10 cellular contexts compared by ENCODE assay signal in the genomic region with DNA sequence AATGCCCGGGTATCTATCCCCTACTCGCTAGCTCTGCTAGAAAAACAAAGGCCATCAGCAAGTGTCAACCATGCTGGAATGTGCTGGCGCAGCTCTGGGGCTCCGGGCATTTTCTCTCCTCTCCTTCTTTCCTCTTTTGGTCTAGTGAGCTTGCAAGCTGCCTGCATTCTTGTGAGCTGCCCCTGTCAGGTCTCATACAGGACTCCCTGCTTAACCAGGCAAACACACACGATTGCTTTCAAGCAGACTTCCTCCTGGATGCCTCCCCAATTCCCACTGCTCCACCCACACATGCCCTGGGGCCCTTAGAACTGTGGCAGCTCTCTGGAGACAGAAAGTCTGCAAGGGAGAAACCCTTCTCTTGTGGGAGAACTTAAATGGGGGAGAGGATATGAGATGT. TPM values are rescaled to one million over a fixed set of nuclear protein-coding genes. Genes with fewer than 3 reads are reported as not detected.
A peak's percentile ranks its signal among the peaks of the same experiment; 100 is the strongest.
DNase-seq lines count a peak whose midpoint lies in the region; ATAC-seq and TF ChIP-seq lines count a peak whose summit lies in the region.
"Had no signal": no experiment of that assay in that cellular context is flagged by ENCODE, and none has a peak within 500 bp of the region (broad histone marks: within the 10 kb centered on the region; RNA-seq: fewer than 3 reads in every experiment).

No MANE protein-coding gene starts in this region.

- H3K9me3 Mint-ChIP-seq in activated CD4-positive, alpha-beta memory T cell treated with anti-CD3 and anti-CD28 coated beads, Interleukin-2, amount 10 ng/mL, durations not matched to agents 7 days and 5 days: no peaks in the 10 kb centered on the region
- H3K9me3 Mint-ChIP-seq: activated naive CD4-positive, alpha-beta T cell treated with anti-CD3 and anti-CD28 coated beads, Interleukin-2, amount 10 ng/mL, durations not matched to agents 7 days and 5 days had no signal

- H3K4me1 ChIP-seq in HUES48 (ENCODE audit: control insufficient read depth, insufficient read depth, low read length) (peaks cover 9% of the 10 kb centered on the region), left lung (peaks cover 0 to 25% of the 10 kb centered on the region in 2 donors), tibial artery (peaks cover 0 to 11% (median 4%) of the 10 kb centered on the region in 4 donors)

- in situ Hi-C loops in T47D (cut with HindIII; ENCODE audit: low pct_unique_long_range_greater_than_20kb, low sequenced_read_pairs): no loop called here

- DNase-seq in AG09319 (ENCODE audit: extremely low read depth, low read depth): peak; percentile 16
- DNase-seq in T47D (ENCODE audit: low read depth in 1 of 2, low spot score in 1 of 2): peak; percentile 55 to 83
- peak in 1 of 2 donors; percentile 35 for DNase-seq in left lung
- no peak for DNase-seq in activated CD4-positive, alpha-beta memory T cell treated with anti-CD3 and anti-CD28 coated beads, Interleukin-2, amount 10 ng/mL, durations not matched to agents 7 days and 5 days
- DNase-seq in GDM1 (lab: John Stamatoyannopoulos, UW): no peak
- DNase-seq in tibial artery: no peak
- DNase-seq: activated naive CD4-positive, alpha-beta T cell treated with anti-CD3 and anti-CD28 coated beads, Interleukin-2, amount 10 ng/mL, durations not matched to agents 7 days and 5 days; DMS79 had no signal

- H3K36me3 Mint-ChIP-seq in activated CD4-positive, alpha-beta memory T cell treated with anti-CD3 and anti-CD28 coated beads, Interleukin-2, amount 10 ng/mL, durations not matched to agents 7 days and 5 days (ENCODE audit: low read depth): no peaks in the 10 kb centered on the region
- H3K36me3 Mint-ChIP-seq: activated naive CD4-positive, alpha-beta T cell treated with anti-CD3 and anti-CD28 coated beads, Interleukin-2, amount 10 ng/mL, durations not matched to agents 7 days and 5 days had no signal

- H3K36me3 ChIP-seq in HUES48 (ENCODE audit: control insufficient read depth, insufficient read depth, low read length): no peaks in the 10 kb centered on the region
- no peaks in the 10 kb centered on the region for H3K36me3 ChIP-seq in left lung
- no peaks in the 10 kb centered on the region for H3K36me3 ChIP-seq in tibial artery

- H3K9me3 ChIP-seq in HUES48 (ENCODE audit: control insufficient read depth, insufficient read depth, low read length) (no peaks in the 10 kb centered on the region), left lung (no peaks in the 10 kb centered on the region), tibial artery (no peaks in the 10 kb centered on the region)

- no peaks in the 10 kb centered on the region for H3K27me3 ChIP-seq in HUES48 (ENCODE audit: control insufficient read depth, insufficient read depth, low read length)
- no peaks in the 10 kb centered on the region for H3K27me3 ChIP-seq in left lung
- no peaks in the 10 kb centered on the region for H3K27me3 ChIP-seq in tibial artery

- TF ChIP-seq CTCF in AG09319 (IDR thresholded peaks at IDR 0.05; ENCODE audit: low read depth, low read length) (no peak), left lung (IDR thresholded peaks at IDR 0.05) (no peak), tibial artery (IDR thresholded peaks at IDR 0.05) (no peak)

- H3K4me1 Mint-ChIP-seq in activated CD4-positive, alpha-beta memory T cell treated with anti-CD3 and anti-CD28 coated beads, Interleukin-2, amount 10 ng/mL, durations not matched to agents 7 days and 5 days: no peaks in the 10 kb centered on the region
- H3K4me1 Mint-ChIP-seq: activated naive CD4-positive, alpha-beta T cell treated with anti-CD3 and anti-CD28 coated beads, Interleukin-2, amount 10 ng/mL, durations not matched to agents 7 days and 5 days had no signal

- intact Hi-C loops in left lung (cut with DNase I): no loop called here
- intact Hi-C loops in tibial artery (cut with DNase I; ENCODE audit: low total_unique reads): no loop called here

- no peak overlapping the region for H3K9ac ChIP-seq in HUES48 (ENCODE audit: low read depth, low read length)

- peak overlapping the region; percentile 76 for H3K27ac ChIP-seq in HUES48 (ENCODE audit: low read depth, low read length)
- no peak overlapping the region for H3K27ac ChIP-seq in left lung
- H3K27ac ChIP-seq in tibial artery: peak overlapping the region in 1 of 2 donors; percentile 20

- peak; percentile 62 for ATAC-seq in left lung
- ATAC-seq in GM19351 (IDR thresholded peaks at IDR 0.05; ENCODE audit: unreplicated experiment): no peak

- peaks cover 6% of the 10 kb centered on the region for H3K27me3 Mint-ChIP-seq in activated CD4-positive, alpha-beta memory T cell treated with anti-CD3 and anti-CD28 coated beads, Interleukin-2, amount 10 ng/mL, durations not matched to agents 7 days and 5 days

- H3K27ac Mint-ChIP-seq in activated CD4-positive, alpha-beta memory T cell treated with anti-CD3 and anti-CD28 coated beads, Interleukin-2, amount 10 ng/mL, durations not matched to agents 7 days and 5 days: no peak overlapping the region
- H3K27ac Mint-ChIP-seq: activated naive CD4-positive, alpha-beta T cell treated with anti-CD3 and anti-CD28 coated beads, Interleukin-2, amount 10 ng/mL, durations not matched to agents 7 days and 5 days had no signal

- CTCF ChIA-PET in activated CD4-positive, alpha-beta memory T cell treated with anti-CD3 and anti-CD28 coated beads, Interleukin-2, amount 10 ng/mL, durations not matched to agents 7 days and 5 days (lab: Charles Lee): no interaction called here

- POLR2A ChIA-PET in activated CD4-positive, alpha-beta memory T cell treated with anti-CD3 and anti-CD28 coated beads, Interleukin-2, amount 10 ng/mL, durations not matched to agents 7 days and 5 days (lab: Charles Lee): no interaction called here

- H3K4me3 ChIP-seq in HUES48 (ENCODE audit: low read depth, low read length) (no peak overlapping the region), left lung (no peak overlapping the region), tibial artery (no peak overlapping the region)

- H3K4me3 Mint-ChIP-seq in activated CD4-positive, alpha-beta memory T cell treated with anti-CD3 and anti-CD28 coated beads, Interleukin-2, amount 10 ng/mL, durations not matched to agents 7 days and 5 days: no peak overlapping the region
- H3K4me3 Mint-ChIP-seq: activated naive CD4-positive, alpha-beta T cell treated with anti-CD3 and anti-CD28 coated beads, Interleukin-2, amount 10 ng/mL, durations not matched to agents 7 days and 5 days had no signal

RNA-seq across cellular contexts. Expression of gene SUCO, which starts 35.7 kb away (rescaled TPM):
- 10 to 100 TPM; 30.3 to 37.2 TPM for total RNA-seq in left lung
- total RNA-seq in activated CD4-positive, alpha-beta memory T cell treated with anti-CD3 and anti-CD28 coated beads, Interleukin-2, amount 10 ng/mL, durations not matched to agents 7 days and 5 days: 10 to 100 TPM; 27.3 to 30.8 TPM

RNA-seq across cellular contexts. Expression of gene PIGC, which starts 53.4 kb away (rescaled TPM):
- 10 to 100 TPM; 22.3 to 22.9 TPM for total RNA-seq in left lung
- 10 to 100 TPM; 24.5 to 26.2 TPM for total RNA-seq in activated CD4-positive, alpha-beta memory T cell treated with anti-CD3 and anti-CD28 coated beads, Interleukin-2, amount 10 ng/mL, durations not matched to agents 7 days and 5 days

Comparison
In these comparisons a context has a peak if more than half of its experiments do, and no peak if none do; other contexts are left out.
1. DNase-seq: peak in AG09319 (single experiment) and T47D (2 of 2); none in activated CD4-positive, alpha-beta memory T cell treated with anti-CD3 and anti-CD28 coated beads, Interleukin-2, amount 10 ng/mL, durations not matched to agents 7 days and 5 days (single experiment), GDM1 (single experiment) and tibial artery (0 of 2).